8 cellular contexts compared by ENCODE assay signal in the genomic region with DNA sequence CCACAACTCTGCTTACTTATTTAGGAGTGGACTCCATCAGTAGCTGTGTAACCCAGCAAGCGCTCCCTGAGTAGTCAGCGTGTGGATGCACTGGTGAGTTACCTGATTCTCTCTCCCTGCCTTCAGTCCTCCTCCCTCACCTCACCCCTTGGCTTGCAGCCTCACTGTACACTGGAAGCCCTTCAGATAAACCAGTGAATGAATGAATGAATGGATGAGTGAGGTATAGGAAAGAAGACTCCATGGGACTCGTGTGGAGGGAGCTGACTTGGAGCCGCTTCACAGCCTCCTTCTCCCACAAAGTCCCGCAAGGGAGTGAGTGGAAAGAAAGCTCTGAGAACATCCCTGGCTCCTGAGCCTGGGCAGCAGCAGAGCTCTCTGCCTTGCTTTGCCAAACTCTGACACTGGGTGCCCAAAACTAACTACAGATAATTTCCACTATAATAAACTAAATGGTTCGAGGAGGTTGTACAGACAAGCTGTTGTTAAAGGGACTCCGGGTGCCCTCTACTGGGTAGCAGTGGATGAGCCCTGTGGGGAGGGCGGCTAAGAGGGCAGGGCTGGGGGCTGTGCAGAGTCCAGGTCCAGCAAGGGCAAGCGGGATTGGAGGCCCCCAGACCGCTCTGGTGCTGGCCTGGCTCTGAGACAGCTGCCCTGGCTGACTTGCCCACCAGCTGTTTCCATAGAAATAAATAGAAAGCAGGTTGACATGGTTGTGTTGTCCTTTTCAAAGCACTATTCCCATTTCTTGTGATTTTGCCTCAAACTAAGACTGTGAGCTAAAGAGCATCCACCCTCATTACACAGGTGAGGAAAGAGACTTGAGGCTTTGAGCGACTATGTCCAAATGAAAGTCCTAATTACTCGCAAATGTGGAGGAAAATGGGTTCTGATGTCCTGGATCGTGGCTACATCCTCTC.
A peak's percentile ranks its signal among the peaks of the same experiment; 100 is the strongest.
DNase-seq lines count a peak whose midpoint lies in the region; ATAC-seq lines count a peak whose summit lies in the region.

No MANE protein-coding gene starts in this region.

- peak; percentile 50 for ATAC-seq in GM21619 (IDR thresholded peaks at IDR 0.05; ENCODE audit: unreplicated experiment)

- DNase-seq in AG20443 (ENCODE audit: low spot score) (peak; percentile 77), RPMI8226 (peak; percentile 63), fibroblast of peridontal ligament (ENCODE audit: extremely low read depth) (peak; percentile 59), pons (ENCODE audit: low spot score) (peak; percentile 73), DMS79 treated with DMSO at 0.1 percent for 48 hours (lab: John Stamatoyannopoulos, UW) (no peak), GM19240 (ENCODE audit: insufficient read length, low spot score) (no peak), dedifferentiated amniotic fluid mesenchymal stem cell (ENCODE audit: extremely low spot score) (no peak)

Comparison
In these comparisons a context has a peak if more than half of its experiments do, and no peak if none do; other contexts are left out.
1. DNase-seq: peak in AG20443 (single experiment), RPMI8226 (single experiment), fibroblast of peridontal ligament (single experiment) and pons (single experiment); none in DMS79 treated with DMSO at 0.1 percent for 48 hours (single experiment), GM19240 (single experiment) and dedifferentiated amniotic fluid mesenchymal stem cell (single experiment).